Comparison of ENCODE assay signal across 20 cellular contexts in the genomic region with DNA sequence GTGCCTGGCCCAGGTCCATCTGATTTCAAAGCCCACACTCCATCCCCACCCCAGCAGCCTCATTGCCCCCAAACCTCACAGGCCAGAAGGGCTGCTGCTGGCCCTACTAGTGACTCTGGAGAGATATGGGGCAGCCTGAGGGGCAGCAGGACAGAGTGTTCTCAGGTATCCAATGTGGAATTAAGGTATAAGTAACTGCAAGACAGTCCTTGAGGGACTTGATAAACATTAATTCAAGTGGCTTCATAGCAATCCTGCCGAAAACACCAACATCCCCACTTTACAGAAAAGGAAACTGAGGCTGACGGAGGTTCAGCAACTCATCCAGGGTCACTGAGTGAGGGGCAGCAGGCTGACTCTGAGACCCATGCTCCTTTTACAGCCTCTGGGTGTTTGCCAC. TPM values are rescaled to one million over a fixed set of nuclear protein-coding genes. Genes with fewer than 3 reads are reported as not detected.
DNase-seq lines count a peak whose midpoint lies in the region; ATAC-seq and TF ChIP-seq lines count a peak whose summit lies in the region.
"Had no signal": no experiment of that assay in that cellular context is flagged by ENCODE, and none has a peak within 500 bp of the region (broad histone marks: within the 10 kb centered on the region; RNA-seq: fewer than 3 reads in every experiment).

No MANE protein-coding gene starts in this region.

- BruUV-seq in Calu3 (replicated peaks; lab: Mats Ljungman, UMichigan), result TSS peak; percentile 16

- DNase-seq in Calu3, result no peak
- no peak for DNase-seq in hepatocyte (ENCODE audit: low spot score)
- DNase-seq in psoas muscle, result no peak
- no peak for DNase-seq in HuH-7.5 (ENCODE audit: low spot score)
- DNase-seq in HK-2 (ENCODE audit: unreplicated experiment), result no peak
- DNase-seq: 8988T; ACHN; AML-193; BE2C; CD4-positive, alpha-beta T cell; CD8-positive, alpha-beta memory T cell; DMS53; DMS79 treated with DMSO at 0.1 percent for 48 hours; GF-D8; GOT3 had no signal

- peaks cover 14% of the 10 kb centered on the region for H3K79me2 ChIP-seq in hepatocyte

- H3K4me1 Mint-ChIP-seq in Calu3 (ENCODE audit: low read depth, unreplicated experiment) (peaks cover 25% of the 10 kb centered on the region), IgD-negative memory B cell (peaks cover 2 to 8% (median 4%) of the 10 kb centered on the region in 3 donors)

- no peaks in the 10 kb centered on the region for H3K27me3 ChIP-seq in hepatocyte
- H3K27me3 ChIP-seq in psoas muscle (ENCODE audit: insufficient read depth in 3 of 3, low read length in 2 of 3), result no peaks in the 10 kb centered on the region
- H3K27me3 ChIP-seq: BE2C; BLaER1 treated with 17β-estradiol and CSF1 and Interleukin-3, amounts not matched to agents 10 nM and 100 nM had no signal

- H3K4me1 ChIP-seq in hepatocyte (ENCODE audit: insufficient read depth) (peaks cover 12% of the 10 kb centered on the region), psoas muscle (no peaks in the 10 kb centered on the region)

- H4K20me1 ChIP-seq in hepatocyte (ENCODE audit: insufficient read depth, poor library complexity, severe bottlenecking), result no peaks in the 10 kb centered on the region

- H3K27me3 Mint-ChIP-seq in Calu3 (ENCODE audit: unreplicated experiment) (no peaks in the 10 kb centered on the region), IgD-negative memory B cell (no peaks in the 10 kb centered on the region)
- H3K27me3 Mint-ChIP-seq: CD4-positive, alpha-beta T cell; CD8-positive, alpha-beta memory T cell had no signal

- H3K27ac ChIP-seq in hepatocyte, result peak overlapping the region; percentile 16
- H3K27ac ChIP-seq in psoas muscle, result no peak overlapping the region
- H3K27ac ChIP-seq: A549; BLaER1 treated with 17β-estradiol and CSF1 and Interleukin-3, amounts not matched to agents 10 nM and 100 nM had no signal

- intact Hi-C loops in Calu3 (cut with micrococcal nuclease; ENCODE audit: unreplicated experiment), result no loop called here
- intact Hi-C loops in psoas muscle (cut with DNase I), result no loop called here

- WGBS in hepatocyte (ENCODE audit: low lambda C conversion rate, missing lambda C conversion rate), result 93% methylated on average over 2 of the region's 2 CpGs
- WGBS in psoas muscle, 3 donors, result 93 to 98% (median 97%) methylated on average over 2 of the region's 2 CpGs

- H3K4me3 Mint-ChIP-seq in Calu3 (ENCODE audit: low read depth, unreplicated experiment), result no peak overlapping the region
- H3K4me3 Mint-ChIP-seq in IgD-negative memory B cell, result peak overlapping the region in 1 of 4 donors; percentile 61

- H3K9me3 Mint-ChIP-seq in Calu3 (ENCODE audit: low read depth, unreplicated experiment) (no peaks in the 10 kb centered on the region), IgD-negative memory B cell (no peaks in the 10 kb centered on the region)
- H3K9me3 Mint-ChIP-seq: CD4-positive, alpha-beta T cell had no signal

- peaks cover 40% of the 10 kb centered on the region for H3K36me3 Mint-ChIP-seq in Calu3 (ENCODE audit: insufficient read depth, unreplicated experiment)
- H3K36me3 Mint-ChIP-seq in IgD-negative memory B cell, result no peaks in the 10 kb centered on the region
- H3K36me3 Mint-ChIP-seq: CD14-positive monocyte had no signal

- H3K4me2 ChIP-seq in hepatocyte, result no peak overlapping the region
- H3K4me2 ChIP-seq: A549; BLaER1 treated with 17β-estradiol and CSF1 and Interleukin-3, amounts not matched to agents 10 nM and 100 nM had no signal

- CTCF ChIA-PET in Calu3 (lab: Charles Lee), result no interaction called here

- H3K36me3 ChIP-seq in hepatocyte (replicated peaks; ENCODE audit: insufficient read depth, low read depth) (no peaks in the 10 kb centered on the region), psoas muscle (ENCODE audit: insufficient read depth in 1 of 2, low read depth in 1 of 2) (no peaks in the 10 kb centered on the region)
- H3K36me3 ChIP-seq: BE2C had no signal

- H3K4me3 ChIP-seq in hepatocyte, result no peak overlapping the region
- H3K4me3 ChIP-seq in psoas muscle, result no peak overlapping the region
- H3K4me3 ChIP-seq: A549; BLaER1 treated with 17β-estradiol and CSF1 and Interleukin-3, amounts not matched to agents 10 nM and 100 nM; HAP-1 had no signal

- H3K27ac Mint-ChIP-seq in Calu3 (ENCODE audit: unreplicated experiment) (no peak overlapping the region), IgD-negative memory B cell (peak overlapping the region in 2 of 3 donors; percentile 13 to 75)
- H3K27ac Mint-ChIP-seq: CD14-positive monocyte; CD4-positive, alpha-beta T cell had no signal

- no peaks in the 10 kb centered on the region for H3K9me3 ChIP-seq in hepatocyte (ENCODE audit: low read depth)
- H3K9me3 ChIP-seq in psoas muscle, result no peaks in the 10 kb centered on the region
- H3K9me3 ChIP-seq: A549; BE2C; BLaER1 treated with 17β-estradiol and CSF1 and Interleukin-3, amounts not matched to agents 10 nM and 100 nM; HAP-1 had no signal

- TF ChIP-seq CTCF in Calu3 (IDR thresholded peaks at IDR 0.05; ENCODE audit: unreplicated experiment), result no peak
- TF ChIP-seq CTCF in hepatocyte (IDR thresholded peaks at IDR 0.05; ENCODE audit: poor library complexity), result no peak
- TF ChIP-seq CTCF in psoas muscle (IDR thresholded peaks at IDR 0.05), result no peak

- H2AFZ ChIP-seq in hepatocyte, result no peak overlapping the region

- ATAC-seq in psoas muscle, result no peak
- ATAC-seq: A549 had no signal

- no peaks in the 10 kb centered on the region for H3K9me2 ChIP-seq in hepatocyte (replicated peaks; ENCODE audit: insufficient read depth)

RNA-seq across cellular contexts. Expression of gene NIPSNAP1, which starts 2.5 kb away (rescaled TPM):
- 115 and 117 TPM in 2 replicates for total RNA-seq in Calu3 (2022)
- 41.6 TPM for polyA plus RNA-seq in IgD-negative memory B cell
- total RNA-seq in hepatocyte, result 160 and 165 TPM in 2 replicates
- polyA plus RNA-seq in hepatocyte, result 132 and 136 TPM in 2 replicates
- total RNA-seq in psoas muscle, result 1 to 10 TPM; 2.1 to 8.3 (median 3.0) TPM
- polyA plus RNA-seq in psoas muscle, result 1 to 10 TPM; 1.2 to 2.0 (median 1.3) TPM

RNA-seq across cellular contexts. Expression of gene THOC5, which starts 24.9 kb away (rescaled TPM):
- total RNA-seq in Calu3 (2022) (64.0 and 67.6 TPM in 2 replicates), hepatocyte (26.5 and 27.7 TPM in 2 replicates), psoas muscle (10 to 100 TPM; 42.8 to 56.0 (median 47.5) TPM)
- polyA plus RNA-seq in IgD-negative memory B cell (30.1 TPM), hepatocyte (21.5 and 23.0 TPM in 2 replicates), psoas muscle (10 to 100 TPM; 33.8 to 52.0 (median 40.5) TPM)

RNA-seq across cellular contexts. Expression of gene NF2, which starts 25.0 kb away (rescaled TPM):
- total RNA-seq in Calu3 (2022), result 117 and 132 TPM in 2 replicates
- polyA plus RNA-seq in IgD-negative memory B cell, result 17.7 TPM
- 22.6 and 30.7 TPM in 2 replicates for total RNA-seq in hepatocyte
- polyA plus RNA-seq in hepatocyte, result 18.5 and 21.5 TPM in 2 replicates
- total RNA-seq in psoas muscle, result 10 to 100 TPM; 43.2 to 59.7 (median 46.7) TPM
- 10 to 100 TPM; 12.8 to 33.7 (median 19.3) TPM for polyA plus RNA-seq in psoas muscle

Comparison
In these comparisons a context has a peak if more than half of its experiments do, and no peak if none do; other contexts are left out.
1. RNA of gene NIPSNAP1, which starts 2.5 kb away (total RNA-seq): 160 to 165 TPM in hepatocyte and 115 to 117 TPM in Calu3; 2.1 to 8.3 TPM in psoas muscle; every median in the first group is over 10 times any median in the second.